Comparison of ENCODE assay signal across 30 cellular contexts in the genomic region with DNA sequence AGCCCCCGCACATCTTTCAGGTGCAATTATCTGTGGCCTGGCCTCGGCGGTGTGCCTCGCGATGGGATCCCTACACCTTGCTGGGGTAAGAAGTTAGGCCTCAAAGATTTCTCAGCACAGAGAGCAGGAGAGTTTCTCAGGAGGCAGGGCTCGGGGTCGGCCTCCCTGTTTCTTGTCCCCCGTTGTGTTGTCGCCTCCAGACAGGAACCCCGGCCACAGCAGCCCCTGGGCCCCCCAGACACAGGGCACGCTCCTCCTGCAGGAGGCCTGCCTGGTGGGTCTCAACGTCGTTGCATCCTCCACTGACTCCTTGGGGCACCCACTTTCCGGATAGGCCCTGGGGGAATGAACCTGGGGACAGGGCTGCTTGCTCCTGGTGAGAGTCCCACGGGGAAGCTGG.
"Had no signal": no experiment of that assay in that cellular context is flagged by ENCODE, and none has a peak within 500 bp of the region (broad histone marks: within the 10 kb centered on the region; RNA-seq: fewer than 3 reads in every experiment).

No MANE protein-coding gene starts in this region.

- H3K27ac ChIP-seq: neutrophil, ovary, parathyroid adenoma, psoas muscle, right lobe of liver, sigmoid colon, suprapubic skin, testis, tibial artery, transverse colon, upper lobe of right lung, uterus had no signal

- H3K4me1 Mint-ChIP-seq: naive thymus-derived CD4-positive, alpha-beta T cell; natural killer cell; nephron; stimulated activated memory B cell treated with anti-CD40 and anti-IgM and Interleukin-4, amounts not matched to agents 10 μg/mL and 1 μg/mL and 100 μg/mL, for 72 hours; stimulated activated naive CD8-positive, alpha-beta T cell treated with anti-CD3 and anti-CD28 coated beads, Interleukin-15, amount 100 ng/mL, for 72 hours had no signal

- H2AFZ ChIP-seq: parathyroid adenoma had no signal

- H3K27me3 ChIP-seq: neutrophil, ovary, right lobe of liver, testis, transverse colon, uterus had no signal

- H3K9ac ChIP-seq: parathyroid adenoma had no signal

- ATAC-seq: naive thymus-derived CD4-positive, alpha-beta T cell; natural killer cell; psoas muscle; right cardiac atrium; right lobe of liver; stimulated activated memory B cell treated with anti-CD40 and anti-IgM and Interleukin-4, amounts not matched to agents 10 μg/mL and 1 μg/mL and 100 μg/mL, for 72 hours; stimulated activated naive CD8-positive, alpha-beta T cell treated with anti-CD3 and anti-CD28 coated beads, Interleukin-15, amount 100 ng/mL, for 72 hours; stimulated activated naive CD8-positive, alpha-beta T cell treated with anti-CD3 and anti-CD28 coated beads, Interleukin-15, Interleukin-2, amounts not matched to agents 100 U/mL and 50 U/mL, for 24 hours; upper lobe of right lung had no signal

- H3K36me3 ChIP-seq: neutrophil, ovary, right lobe of liver, sigmoid colon, suprapubic skin, tibial artery, transverse colon, upper lobe of right lung, uterus had no signal

- H3K4me1 ChIP-seq: parathyroid adenoma, psoas muscle, right lobe of liver, sigmoid colon, suprapubic skin, testis, tibial artery, transverse colon, upper lobe of right lung, uterus had no signal

- H3K36me3 Mint-ChIP-seq: naive thymus-derived CD4-positive, alpha-beta T cell; natural killer cell; stimulated activated memory B cell treated with anti-CD40 and anti-IgM and Interleukin-4, amounts not matched to agents 10 μg/mL and 1 μg/mL and 100 μg/mL, for 72 hours; type B pancreatic cell had no signal

- H3K27ac Mint-ChIP-seq: naive thymus-derived CD4-positive, alpha-beta T cell; natural killer cell; nephron; progenitor cell of endocrine pancreas; stimulated activated memory B cell treated with anti-CD40 and anti-IgM and Interleukin-4, amounts not matched to agents 10 μg/mL and 1 μg/mL and 100 μg/mL, for 72 hours; stimulated activated naive CD8-positive, alpha-beta T cell treated with anti-CD3 and anti-CD28 coated beads, Interleukin-15, amount 100 ng/mL, for 72 hours; type B pancreatic cell had no signal

- DNase-seq: naive thymus-derived CD4-positive, alpha-beta T cell; natural killer cell; nucleus accumbens; ovary; posterior cingulate gyrus; psoas muscle; right cardiac atrium; sigmoid colon; small intestine; stimulated activated CD4-positive, alpha-beta T cell treated with anti-CD3 and anti-CD28 coated beads, Interleukin-15, amount 100 ng/mL, for 24 hours; stimulated activated CD4-positive, alpha-beta T cell treated with anti-CD3 and anti-CD28 coated beads, Interleukin-2, amount 100 ng/mL, for 24 hours; stimulated activated CD4-positive, alpha-beta T cell treated with anti-CD3 and anti-CD28 coated beads, Interleukin-2, amount 100 ng/mL, for 48 hours; stimulated activated CD4-positive, alpha-beta T cell treated with anti-CD3 and anti-CD28 coated beads, Interleukin-4, amount 100 ng/mL, for 24 hours; stimulated activated naive CD4-positive, alpha-beta T cell; stimulated activated naive CD8-positive, alpha-beta T cell treated with anti-CD3 and anti-CD28 coated beads, Interleukin-15, amount 100 ng/mL, for 72 hours; stimulated activated naive CD8-positive, alpha-beta T cell treated with anti-CD3 and anti-CD28 coated beads, Interleukin-15, Interleukin-2, amounts not matched to agents 100 U/mL and 50 U/mL, for 24 hours; substantia nigra; testis; tibial artery; transverse colon; upper lobe of right lung; uterus had no signal

- H3K4me3 Mint-ChIP-seq: naive thymus-derived CD4-positive, alpha-beta T cell; natural killer cell; nephron; stimulated activated memory B cell treated with anti-CD40 and anti-IgM and Interleukin-4, amounts not matched to agents 10 μg/mL and 1 μg/mL and 100 μg/mL, for 72 hours; stimulated activated naive CD8-positive, alpha-beta T cell treated with anti-CD3 and anti-CD28 coated beads, Interleukin-15, amount 100 ng/mL, for 72 hours; type B pancreatic cell had no signal

- H3K4me3 ChIP-seq: ovary, psoas muscle, right lobe of liver, sigmoid colon, suprapubic skin, testis, tibial artery, transverse colon, upper lobe of right lung, uterus had no signal

- H3K9me3 ChIP-seq: neutrophil, ovary, psoas muscle, right lobe of liver, sigmoid colon, testis, tibial artery, transverse colon, upper lobe of right lung, uterus had no signal

- H3K27me3 Mint-ChIP-seq: naive thymus-derived CD4-positive, alpha-beta T cell had no signal

- H3K9me3 Mint-ChIP-seq: naive thymus-derived CD4-positive, alpha-beta T cell; natural killer cell; nephron; stimulated activated memory B cell treated with anti-CD40 and anti-IgM and Interleukin-4, amounts not matched to agents 10 μg/mL and 1 μg/mL and 100 μg/mL, for 72 hours; stimulated activated naive CD8-positive, alpha-beta T cell treated with anti-CD3 and anti-CD28 coated beads, Interleukin-15, amount 100 ng/mL, for 72 hours; type B pancreatic cell had no signal
